In the genomic region with DNA sequence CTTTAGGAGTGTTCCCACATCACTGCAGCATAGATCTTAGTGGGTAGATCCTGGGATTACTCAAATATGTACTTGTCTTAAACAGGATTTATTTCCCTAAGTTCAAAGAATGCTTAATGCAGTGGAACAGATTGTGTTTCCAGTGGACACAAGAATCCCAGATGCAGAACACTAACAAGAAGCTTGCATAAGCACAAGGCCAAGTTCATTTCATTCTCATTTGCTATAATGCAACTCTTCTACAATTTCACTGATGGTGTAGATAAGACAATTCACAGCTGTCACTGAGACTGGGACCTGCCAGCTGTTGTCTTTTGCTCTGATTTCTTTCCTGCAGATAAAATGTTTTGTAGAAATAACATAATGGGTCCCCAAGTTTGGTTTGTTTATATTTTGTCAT, we compare ENCODE assay signal across 15 cellular contexts.
"Had no signal": no experiment of that assay in that cellular context is flagged by ENCODE, and none has a peak within 500 bp of the region (broad histone marks: within the 10 kb centered on the region; RNA-seq: fewer than 3 reads in every experiment).

No MANE protein-coding gene starts in this region.

- H3K4me1 ChIP-seq: adrenal gland, prostate gland, right lobe of liver had no signal

- H3K4me3 ChIP-seq: adrenal gland, lower lobe of right lung, prostate gland, right lobe of liver had no signal

- H3K9me3 ChIP-seq: adrenal gland, lower lobe of right lung, prostate gland, right lobe of liver had no signal

- H3K27ac ChIP-seq: adrenal gland, lower lobe of right lung, prostate gland, right lobe of liver had no signal

- ATAC-seq: activated CD8-positive, alpha-beta T cell treated with anti-CD3 and anti-CD28 coated beads for 36 hours; lower lobe of right lung; natural killer cell; right lobe of liver had no signal

- H3K36me3 ChIP-seq: adrenal gland, lower lobe of right lung, prostate gland, right lobe of liver had no signal

- H3K27me3 ChIP-seq: adrenal gland, right lobe of liver had no signal

- DNase-seq: activated CD8-positive, alpha-beta T cell treated with anti-CD3 and anti-CD28 coated beads for 36 hours; activated naive CD4-positive, alpha-beta T cell treated with anti-CD3 and anti-CD28 coated beads for 36 hours; adrenal gland; cortex of kidney; effector memory CD4-positive, alpha-beta T cell; hippocampal formation; kidney glomerular epithelial cell; lower lobe of right lung; natural killer cell; occipital lobe; right lobe of liver; stimulated activated CD4-positive, alpha-beta T cell treated with anti-CD3 and anti-CD28 coated beads, Interleukin-2, amount 100 ng/mL, for 48 hours; stimulated activated naive CD4-positive, alpha-beta T cell treated with Interleukin-2 at 50 U/mL for 16 hours; T-helper 9 cell had no signal
